Comparison of ENCODE assay signal across 10 cellular contexts in the genomic region with DNA sequence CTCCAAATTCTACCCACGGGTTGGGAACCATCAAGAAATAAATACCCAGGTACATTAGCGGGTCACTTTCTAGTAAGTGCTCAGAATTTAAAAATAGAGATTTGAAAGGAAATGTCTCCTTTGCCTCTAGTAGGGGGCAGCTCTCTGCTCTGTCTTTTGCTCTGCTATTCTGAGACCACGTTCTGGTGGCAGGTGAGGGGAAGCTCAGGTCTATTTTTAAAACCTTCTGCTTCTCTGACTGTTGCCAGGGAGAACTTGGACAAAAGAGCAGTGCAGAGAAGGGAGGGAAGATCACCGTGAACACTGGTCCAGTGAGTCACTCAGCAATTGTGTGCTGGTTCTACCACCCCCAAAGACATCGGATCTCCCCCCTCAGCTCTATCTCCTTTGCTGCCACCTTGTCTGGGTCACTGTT.
A peak's percentile ranks its signal among the peaks of the same experiment; 100 is the strongest.
DNase-seq lines count a peak whose midpoint lies in the region; ATAC-seq and TF ChIP-seq lines count a peak whose summit lies in the region.
"Had no signal": no experiment of that assay in that cellular context is flagged by ENCODE, and none has a peak within 500 bp of the region (broad histone marks: within the 10 kb centered on the region; RNA-seq: fewer than 3 reads in every experiment).

No MANE protein-coding gene starts in this region.

- H3K9ac ChIP-seq in Karpas-422 (ENCODE audit: low read length), result no peak overlapping the region

- H3K9me2 ChIP-seq in Karpas-422 (replicated peaks; ENCODE audit: insufficient read depth, low read length), result no peaks in the 10 kb centered on the region

- no peaks in the 10 kb centered on the region for H4K20me1 ChIP-seq in Karpas-422 (ENCODE audit: insufficient read depth, low read depth, low read length)

- H3K36me3 Mint-ChIP-seq in IgD-negative memory B cell, result peaks cover 2% of the 10 kb centered on the region
- H3K36me3 Mint-ChIP-seq in endothelial cell (ENCODE audit: low read depth, unreplicated experiment), result no peaks in the 10 kb centered on the region

- ATAC-seq in GM18502 (IDR thresholded peaks at IDR 0.05; ENCODE audit: poor library complexity, unreplicated experiment) (peak; percentile 61), GM21529 (IDR thresholded peaks at IDR 0.05; ENCODE audit: unreplicated experiment) (peak; percentile 47)

- H3K36me3 ChIP-seq in left ventricle myocardium inferior, result no peaks in the 10 kb centered on the region
- H3K36me3 ChIP-seq in Karpas-422 (ENCODE audit: insufficient read depth, low read length), result no peaks in the 10 kb centered on the region
- H3K36me3 ChIP-seq: HAP-1 had no signal

- H3K4me3 ChIP-seq in left ventricle myocardium inferior (peak overlapping the region; percentile 6), Karpas-422 (ENCODE audit: low read length) (no peak overlapping the region)
- H3K4me3 ChIP-seq: HAP-1 had no signal

- DNase-seq in left ventricle myocardium inferior, result no peak
- no peak for DNase-seq in endothelial cell (ENCODE audit: low spot score)
- no peak for DNase-seq in OCI-M2 (lab: John Stamatoyannopoulos, UW; ENCODE audit: unreplicated experiment)
- DNase-seq in Karpas-422, result no peak
- DNase-seq in NK-92 treated with Interleukin-12 subunit alpha and Interleukin-12 subunit beta, amount 100 ng/mL, for 24 hours (lab: John Stamatoyannopoulos, UW), result no peak
- DNase-seq: stimulated activated CD4-positive, alpha-beta T cell treated with anti-CD3 and anti-CD28 coated beads, Interleukin-4, amount 100 ng/mL, for 24 hours had no signal

- intact Hi-C loops in left ventricle myocardium inferior (cut with micrococcal nuclease), result no loop called here

- H3K4me1 ChIP-seq in left ventricle myocardium inferior (peaks cover 38% of the 10 kb centered on the region), Karpas-422 (ENCODE audit: low read length) (peaks cover 10% of the 10 kb centered on the region)
- H3K4me1 ChIP-seq: HAP-1 had no signal

- H3K27me3 ChIP-seq in left ventricle myocardium inferior (ENCODE audit: low read depth) (peaks cover 15% of the 10 kb centered on the region), Karpas-422 (ENCODE audit: low read length) (no peaks in the 10 kb centered on the region)

- no peak for TF ChIP-seq CTCF in left ventricle myocardium inferior (IDR thresholded peaks at IDR 0.05; ENCODE audit: borderline replicate concordance)
- no peak for TF ChIP-seq CTCF in endothelial cell (IDR thresholded peaks at IDR 0.05; ENCODE audit: unreplicated experiment)

- H3K27ac ChIP-seq in left ventricle myocardium inferior (replicated peaks) (peak overlapping the region; percentile 77), Karpas-422 (ENCODE audit: low read length) (no peak overlapping the region)

- no peak overlapping the region for H3K4me2 ChIP-seq in Karpas-422 (ENCODE audit: low read depth, low read length, poor library complexity, severe bottlenecking)

- no peak overlapping the region for H2AFZ ChIP-seq in Karpas-422 (ENCODE audit: low read length)

- H3K9me3 Mint-ChIP-seq in IgD-negative memory B cell (no peaks in the 10 kb centered on the region), endothelial cell (ENCODE audit: unreplicated experiment) (no peaks in the 10 kb centered on the region)

- H3K4me1 Mint-ChIP-seq in IgD-negative memory B cell (peaks cover 19 to 38% (median 25%) of the 10 kb centered on the region in 3 donors), endothelial cell (ENCODE audit: unreplicated experiment) (peaks cover 2% of the 10 kb centered on the region)

- no peaks in the 10 kb centered on the region for H3K9me3 ChIP-seq in left ventricle myocardium inferior (replicated peaks)
- no peaks in the 10 kb centered on the region for H3K9me3 ChIP-seq in Karpas-422 (ENCODE audit: low read length)
- H3K9me3 ChIP-seq: HAP-1 had no signal

- H3K4me3 Mint-ChIP-seq in IgD-negative memory B cell (peak overlapping the region; percentile 4 to 93 (median 80)), endothelial cell (ENCODE audit: unreplicated experiment) (no peak overlapping the region)

- H3K27ac Mint-ChIP-seq in IgD-negative memory B cell (peak overlapping the region in 2 of 3 donors; percentile 1 to 87), endothelial cell (ENCODE audit: unreplicated experiment) (no peak overlapping the region)

- H3K27me3 Mint-ChIP-seq in IgD-negative memory B cell, result peaks cover 10% of the 10 kb centered on the region
- H3K27me3 Mint-ChIP-seq in endothelial cell (ENCODE audit: unreplicated experiment), result no peaks in the 10 kb centered on the region

- no peaks in the 10 kb centered on the region for H3K79me2 ChIP-seq in Karpas-422 (ENCODE audit: low read length)
